ENCODE assay signal across 9 cellular contexts in genomic region chr3:114464548-114464947, GRCh38.
DNase-seq lines count a peak whose midpoint lies in the region; ATAC-seq and TF ChIP-seq lines count a peak whose summit lies in the region.
"Had no signal": no experiment of that assay in that cellular context is flagged by ENCODE, and none has a peak within 500 bp of the region (broad histone marks: within the 10 kb centered on the region; RNA-seq: fewer than 3 reads in every experiment).

No MANE protein-coding gene starts in this region.

- no peak overlapping the region for H3K27ac ChIP-seq in hepatocyte
- H3K27ac ChIP-seq: brain microvascular endothelial cell had no signal

- H3K9me3 ChIP-seq in HAP-1 (no peaks in the 10 kb centered on the region), hepatocyte (ENCODE audit: low read depth) (no peaks in the 10 kb centered on the region)

- no peaks in the 10 kb centered on the region for H4K20me1 ChIP-seq in hepatocyte (ENCODE audit: insufficient read depth, poor library complexity, severe bottlenecking)

- no peak overlapping the region for H3K4me3 ChIP-seq in HAP-1
- H3K4me3 ChIP-seq in hepatocyte, result no peak overlapping the region

- no peaks in the 10 kb centered on the region for H3K79me2 ChIP-seq in hepatocyte

- in situ Hi-C loops in HAP-1 (cut with MboI; ENCODE audit: low sequenced_read_pairs), result no loop called here

- POLR2A ChIA-PET in GM10248 (lab: Yijun Ruan, JAX), result no interaction called here

- no peaks in the 10 kb centered on the region for H3K9me2 ChIP-seq in hepatocyte (replicated peaks; ENCODE audit: insufficient read depth)

- DNase-seq in GM10248 (ENCODE audit: extremely low spot score) (peak; percentile 51), HAP-1 (ENCODE audit: low spot score in 2 of 2) (peak; percentile 27 to 37), NCI-H1694 treated with DMSO at 0.1 percent for 48 hours (lab: John Stamatoyannopoulos, UW) (no peak), hepatocyte (ENCODE audit: low spot score) (no peak), midbrain (lab: John Stamatoyannopoulos, UW) (no peak), iPS-NIHi7 (ENCODE audit: extremely low spot score) (no peak)
- DNase-seq: brain microvascular endothelial cell had no signal

- peak; percentile 90 for ATAC-seq in GM19035 (IDR thresholded peaks at IDR 0.05; ENCODE audit: unreplicated experiment)
- peak; percentile 90 for ATAC-seq in HG03378 (IDR thresholded peaks at IDR 0.05; ENCODE audit: unreplicated experiment)

- H3K4me2 ChIP-seq in hepatocyte, result no peak overlapping the region

- H3K4me1 ChIP-seq in HAP-1 (peaks cover 10% of the 10 kb centered on the region), hepatocyte (ENCODE audit: insufficient read depth) (no peaks in the 10 kb centered on the region)

- H2AFZ ChIP-seq in hepatocyte, result no peak overlapping the region

- H3K36me3 ChIP-seq in HAP-1 (replicated peaks) (no peaks in the 10 kb centered on the region), hepatocyte (replicated peaks; ENCODE audit: insufficient read depth, low read depth) (no peaks in the 10 kb centered on the region)
- H3K36me3 ChIP-seq: brain microvascular endothelial cell had no signal

- no peak for TF ChIP-seq CTCF in GM10248 (IDR thresholded peaks at IDR 0.05; ENCODE audit: control extremely low read depth, extremely low read depth, low read depth, missing control alignments)
- no peak for TF ChIP-seq CTCF in hepatocyte (IDR thresholded peaks at IDR 0.05; ENCODE audit: poor library complexity)

- H3K27me3 ChIP-seq in HAP-1 (ENCODE audit: low read depth) (no peaks in the 10 kb centered on the region), hepatocyte (no peaks in the 10 kb centered on the region)
- H3K27me3 ChIP-seq: brain microvascular endothelial cell had no signal

- CTCF ChIA-PET in GM10248 (lab: Yijun Ruan, JAX), result interaction anchor here (0.8 to 1.7 kb wide), 4 partner anchors 11 to 55 kb away, joined by 3 to 6 read pairs (median 3); no protein-coding TSS in a partner anchor

Comparison
In these comparisons a context has a peak if more than half of its experiments do, and no peak if none do; other contexts are left out.
1. DNase-seq: peak in GM10248 (single experiment) and HAP-1 (2 of 2); none in NCI-H1694 treated with DMSO at 0.1 percent for 48 hours (single experiment), hepatocyte (single experiment), midbrain (single experiment) and iPS-NIHi7 (single experiment).